ENCODE assay signal across 7 cellular contexts in genomic region chr10:80462277-80462985, GRCh38. TPM values are rescaled to one million over a fixed set of nuclear protein-coding genes. Genes with fewer than 3 reads are reported as not detected.
DNase-seq lines count a peak whose midpoint lies in the region; ATAC-seq and TF ChIP-seq lines count a peak whose summit lies in the region.

No MANE protein-coding gene starts in this region.

- H3K4me3 ChIP-seq in ascending aorta (peak overlapping the region in 1 of 2 donors; percentile 30), stomach (peak overlapping the region in 1 of 4 donors; percentile 21)

- no peak for TF ChIP-seq POLR2A in stomach (IDR thresholded peaks at IDR 0.05)

- H3K36me3 ChIP-seq in ascending aorta (no peaks in the 10 kb centered on the region), stomach (no peaks in the 10 kb centered on the region)

- TF ChIP-seq CTCF in ascending aorta (IDR thresholded peaks at IDR 0.05), result no peak
- no peak for TF ChIP-seq CTCF in stomach (IDR thresholded peaks at IDR 0.05)

- H3K9me3 ChIP-seq in ascending aorta, result no peaks in the 10 kb centered on the region
- no peaks in the 10 kb centered on the region for H3K9me3 ChIP-seq in stomach

- DNase-seq in LHCN-M2 (ENCODE audit: low read depth), result peak; percentile 46
- peak in 1 of 2 donors; percentile 74 for DNase-seq in ascending aorta (ENCODE audit: low spot score in 2 of 2)
- peak; percentile 47 for DNase-seq in iris pigment epithelial cell (ENCODE audit: low read depth)
- DNase-seq in stomach, result no peak
- no peak for DNase-seq in NCI-H345 treated with DMSO at 0.1 percent for 48 hours (lab: John Stamatoyannopoulos, UW; ENCODE audit: unreplicated experiment)

- intact Hi-C loops in ascending aorta (cut with DNase I) (no loop called here), stomach (cut with DNase I; ENCODE audit: low total_unique reads) (no loop called here)

- H3K4me1 ChIP-seq in ascending aorta (peaks cover 23 to 50% of the 10 kb centered on the region in 2 donors), stomach (peaks cover 93 to 100% (median 100%) of the 10 kb centered on the region in 4 donors)

- H3K27me3 ChIP-seq in ascending aorta (no peaks in the 10 kb centered on the region), stomach (no peaks in the 10 kb centered on the region)

- WGBS in stomach, 5 donors, result 56 to 65% (median 57%) methylated on average over 8 of the region's 8 CpGs

- H3K27ac ChIP-seq in ascending aorta (peak overlapping the region; percentile 10 to 64), stomach (peak overlapping the region; percentile 65 to 91 (median 85))

- ATAC-seq in HG03442 (IDR thresholded peaks at IDR 0.05; ENCODE audit: unreplicated experiment) (no peak), GM21529 (IDR thresholded peaks at IDR 0.05; ENCODE audit: unreplicated experiment) (no peak)

- TF ChIP-seq EP300 in stomach (IDR thresholded peaks at IDR 0.05), result no peak

RNA-seq across cellular contexts. Expression of gene TSPAN14, which starts 8.3 kb away (rescaled TPM):
- total RNA-seq in LHCN-M2 (2014; rRNA removed), result 17.4 and 18.6 TPM in 2 replicates
- polyA plus RNA-seq in LHCN-M2 (2012), result 16.0 TPM
- total RNA-seq in ascending aorta, result 161 TPM
- 10 to 100 TPM; 24.4 to 82.6 (median 42.9) TPM for total RNA-seq in stomach
- 10 to 100 TPM in 2 of 3 donors, 1 to 10 TPM in 1; 7.0 to 21.5 (median 13.7) TPM for polyA plus RNA-seq in stomach

RNA-seq across cellular contexts. Expression of gene PRXL2A, which starts 54.1 kb away (rescaled TPM):
- not detected in 2 replicates for total RNA-seq in LHCN-M2 (2014; rRNA removed)
- not detected for polyA plus RNA-seq in LHCN-M2 (2012)
- total RNA-seq in ascending aorta, result 22.7 TPM
- total RNA-seq in stomach, result 10 to 100 TPM in 4 of 5 donors, 1 to 10 TPM in 1; 6.7 to 56.8 (median 16.2) TPM
- 10 to 100 TPM; 16.2 to 36.3 (median 19.4) TPM for polyA plus RNA-seq in stomach

Comparison
In these comparisons a context has a peak if more than half of its experiments do, and no peak if none do; other contexts are left out.
1. DNase-seq: peak in LHCN-M2 (single experiment) and iris pigment epithelial cell (single experiment); none in stomach (single experiment) and NCI-H345 treated with DMSO at 0.1 percent for 48 hours (single experiment).